10 cellular contexts compared by ENCODE assay signal in genomic region chr4:119785963-119786362, GRCh38.
DNase-seq lines count a peak whose midpoint lies in the region; ATAC-seq, FAIRE-seq and TF ChIP-seq lines count a peak whose summit lies in the region.
"Had no signal": no experiment of that assay in that cellular context is flagged by ENCODE, and none has a peak within 500 bp of the region (broad histone marks: within the 10 kb centered on the region; RNA-seq: fewer than 3 reads in every experiment).

No MANE protein-coding gene starts in this region.

- FAIRE-seq in D721Med (lab: Jason Lieb, UNC): no peak
- FAIRE-seq: K562 had no signal

- no peak overlapping the region for H3K4me3 ChIP-seq in LNCaP clone FGC (ENCODE audit: low read depth, low read length)
- H3K4me3 ChIP-seq: K562 had no signal

- H3K27ac ChIP-seq in substantia nigra (ENCODE audit: low read depth, low read length, poor library complexity, severe bottlenecking): no peak overlapping the region

- no peak for DNase-seq in D721Med (ENCODE audit: insufficient read length, low spot score)
- DNase-seq in LNCaP clone FGC (ENCODE audit: low read depth): no peak
- DNase-seq in dermis blood vessel endothelial cell: peak; percentile 19
- DNase-seq in myocyte (ENCODE audit: low read depth): peak; percentile 29
- no peak for DNase-seq in NCI-H2081 (lab: John Stamatoyannopoulos, UW)
- DNase-seq in substantia nigra (lab: John Stamatoyannopoulos, UW): no peak
- DNase-seq in T-helper 2 cell: no peak
- DNase-seq: H7 had no signal

- no peak for ATAC-seq in GM18511 (IDR thresholded peaks at IDR 0.05; ENCODE audit: unreplicated experiment)
- ATAC-seq: K562 had no signal

- TF ChIP-seq CTCF in D721Med (IDR thresholded peaks at IDR 0.05; ENCODE audit: insufficient read depth, missing control alignments): peak; percentile 47
- TF ChIP-seq CTCF in LNCaP clone FGC (IDR thresholded peaks at IDR 0.05; ENCODE audit: control insufficient read depth, extremely low read depth, insufficient read depth): peak; percentile 58

Comparison
In these comparisons a context has a peak if more than half of its experiments do, and no peak if none do; other contexts are left out.
1. DNase-seq: peak in dermis blood vessel endothelial cell (single experiment) and myocyte (single experiment); none in D721Med (single experiment), LNCaP clone FGC (single experiment), NCI-H2081 (0 of 2), substantia nigra (0 of 49) and T-helper 2 cell (0 of 5).